Comparison of ENCODE assay signal across 1 cellular context in genomic region chr2:17543131-17543660, GRCh38.
TF ChIP-seq lines count a peak whose summit lies in the region.

No MANE protein-coding gene starts in this region.

TF ChIP-seq in H1, 55 proteins besides CTCF, POLR2A, EP300 and RAD21 (continued from another document):
- TF ChIP-seq PHF8 (conservative IDR thresholded peaks at IDR 0.05; ENCODE audit: low read depth, low read length): no peak
